In the genomic region with DNA sequence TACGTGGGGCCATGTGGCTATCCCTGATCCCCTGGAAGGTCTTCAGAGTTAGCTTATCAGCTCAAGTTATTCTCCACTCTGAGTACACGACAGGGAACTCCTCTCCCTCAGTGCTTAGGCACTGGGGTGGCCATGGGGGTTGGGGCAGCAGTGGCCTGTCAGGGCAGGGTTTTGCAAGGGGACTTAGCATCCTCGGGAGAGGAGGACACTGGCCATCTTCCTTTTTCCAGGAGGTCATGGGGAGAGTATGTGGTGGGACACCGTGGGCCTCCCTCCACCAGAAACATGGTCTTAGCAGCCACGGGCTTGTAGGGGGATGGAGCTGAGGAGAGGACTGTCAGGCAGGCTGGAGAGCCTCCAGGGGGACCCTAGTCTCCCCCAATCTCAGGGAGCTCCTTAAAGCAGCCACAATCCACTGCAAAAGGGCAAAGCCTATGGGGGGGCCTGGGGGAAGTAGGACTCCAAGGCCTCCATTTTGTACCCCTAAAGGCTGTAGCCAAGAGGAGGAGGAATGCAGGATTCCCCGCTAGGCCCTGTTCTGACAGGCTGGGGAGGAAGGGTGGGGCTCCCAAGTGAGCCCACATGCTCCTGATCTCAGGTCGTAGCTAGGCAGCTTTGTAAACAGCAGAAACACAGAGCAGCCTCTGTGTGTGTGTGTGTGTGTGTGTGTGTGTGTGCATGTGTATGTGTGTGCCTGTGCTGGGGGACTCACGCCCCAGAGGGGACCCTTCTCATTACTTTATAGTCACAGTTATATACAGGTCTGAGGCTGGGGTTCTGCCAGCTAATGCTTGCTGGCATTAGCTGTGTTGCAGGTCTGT, we compare ENCODE assay signal across 11 cellular contexts. TPM values are rescaled to one million over a fixed set of nuclear protein-coding genes. Genes with fewer than 3 reads are reported as not detected.
DNase-seq lines count a peak whose midpoint lies in the region; ATAC-seq, FAIRE-seq and TF ChIP-seq lines count a peak whose summit lies in the region.
"Had no signal": no experiment of that assay in that cellular context is flagged by ENCODE, and none has a peak within 500 bp of the region (broad histone marks: within the 10 kb centered on the region; RNA-seq: fewer than 3 reads in every experiment).

No MANE protein-coding gene starts in this region.

- H3K27ac ChIP-seq in CD4-positive, alpha-beta memory T cell (ENCODE audit: low read depth, low read length), result peak overlapping the region; percentile 51
- no peak overlapping the region for H3K27ac ChIP-seq in H9 (ENCODE audit: insufficient read length, low read depth, low read length)
- H3K27ac ChIP-seq in astrocyte (ENCODE audit: low read depth, low read length), result no peak overlapping the region
- H3K27ac ChIP-seq in adrenal gland, result no peak overlapping the region

- ATAC-seq in memory B cell (ENCODE audit: low read depth) (peak; percentile 55), HG03039 (IDR thresholded peaks at IDR 0.05; ENCODE audit: unreplicated experiment) (no peak)

- TF ChIP-seq POLR2A in adrenal gland (IDR thresholded peaks at IDR 0.05), result no peak

- no peaks in the 10 kb centered on the region for H3K36me3 ChIP-seq in CD4-positive, alpha-beta memory T cell (ENCODE audit: insufficient read depth, low read length)
- H3K36me3 ChIP-seq in astrocyte (ENCODE audit: insufficient read depth, low read length), result no peaks in the 10 kb centered on the region
- H3K36me3 ChIP-seq in adrenal gland (replicated peaks in 1 of 2), result no peaks in the 10 kb centered on the region

- H2AFZ ChIP-seq in H9 (ENCODE audit: low read length), result no peak overlapping the region
- no peak overlapping the region for H2AFZ ChIP-seq in astrocyte (ENCODE audit: low read depth, low read length)

- intact Hi-C loops in CD4-positive, alpha-beta memory T cell (cut with micrococcal nuclease), result loop anchor here (10.0 kb wide), 1 partner anchor 430 kb away; no protein-coding TSS in a partner anchor
- intact Hi-C loops in adrenal gland (cut with DNase I), result loop anchor here (2.0 to 10.0 kb wide), 3 partner anchors 172 to 350 kb away; no protein-coding TSS in a partner anchor

- no peaks in the 10 kb centered on the region for H3K9me3 Mint-ChIP-seq in CD4-positive, alpha-beta memory T cell
- H3K9me3 Mint-ChIP-seq in H9 (peaks cover 0 to 3% of the 10 kb centered on the region in 2 experiments; a peak in 3 of 5 replicates), astrocyte (ENCODE audit: unreplicated experiment) (no peaks in the 10 kb centered on the region), memory B cell (peaks cover 4% of the 10 kb centered on the region)

- H2AK5ac ChIP-seq in H9 (ENCODE audit: insufficient read length, low read length), result no peak overlapping the region

- POLR2A ChIA-PET in CD4-positive, alpha-beta memory T cell (lab: Charles Lee; ENCODE audit: partially characterized antibody), result interaction anchor here (1.1 kb wide), 1 partner anchor 172 kb away, joined by 3 read pairs; no protein-coding TSS in a partner anchor

- CTCF ChIA-PET in CD4-positive, alpha-beta memory T cell (lab: Charles Lee; ENCODE audit: partially characterized antibody), result interaction anchor here (0.8 to 6.7 kb wide), 16 partner anchors 11 to 830 kb away, joined by 3 to 76 read pairs (median 4); no protein-coding TSS in a partner anchor

- no peak overlapping the region for H3K4ac ChIP-seq in H9 (ENCODE audit: low read depth, low read length)

- no peaks in the 10 kb centered on the region for H3K23me2 ChIP-seq in H9 (ENCODE audit: insufficient read length, low read depth, low read length, poor library complexity, severe bottlenecking)

- no peak overlapping the region for H2BK15ac ChIP-seq in H9 (ENCODE audit: low read depth, low read length)

- no CpG with 5 or more reads among the region's 8 CpGs for WGBS in H9 (ENCODE audit: extremely low coverage, insufficient read length, low lambda C conversion rate)
- 53 to 65% (median 64%) methylated on average over 3 to 8 of the region's 8 CpGs for WGBS in adrenal gland, 4 donors

- no peak for FAIRE-seq in astrocyte (lab: Jason Lieb, UNC)
- FAIRE-seq: colon, islet of Langerhans had no signal

- H2BK12ac ChIP-seq in H9 (ENCODE audit: insufficient read length, low read depth, low read length), result no peak overlapping the region

- H3K4me1 Mint-ChIP-seq in CD4-positive, alpha-beta memory T cell, result peaks cover 24 to 69% (median 40%) of the 10 kb centered on the region in 4 donors
- H3K4me1 Mint-ChIP-seq in H9 (peaks cover 4 to 12% of the 10 kb centered on the region in 2 experiments), astrocyte (ENCODE audit: low read depth, unreplicated experiment) (peaks cover 14% of the 10 kb centered on the region), memory B cell (peaks cover 14% of the 10 kb centered on the region)

- H3K4me2 ChIP-seq in H9 (ENCODE audit: insufficient read depth, insufficient read length, low read length) (no peak overlapping the region), astrocyte (ENCODE audit: low read length) (no peak overlapping the region)

- no peak for TF ChIP-seq CTCF in H9 (conservative IDR thresholded peaks at IDR 0.05)
- no peak for TF ChIP-seq CTCF in astrocyte (IDR thresholded peaks at IDR 0.05; ENCODE audit: insufficient read depth, low read depth, low read length)
- TF ChIP-seq CTCF in adrenal gland (IDR thresholded peaks at IDR 0.05), result no peak

- no peak overlapping the region for H4K91ac ChIP-seq in H9 (ENCODE audit: insufficient read length, low read depth, low read length)

- no peak overlapping the region for H3K56ac ChIP-seq in H9 (ENCODE audit: insufficient read length, low read depth, low read length)

- H2BK20ac ChIP-seq in H9 (ENCODE audit: low read depth, low read length, poor library complexity, severe bottlenecking), result no peak overlapping the region

- no peak overlapping the region for H4K5ac ChIP-seq in H9 (ENCODE audit: insufficient read length, low read depth, low read length)

- H2BK5ac ChIP-seq in H9 (ENCODE audit: insufficient read length, low read length), result no peak overlapping the region

- H3K4me3 Mint-ChIP-seq in CD4-positive, alpha-beta memory T cell, result peak overlapping the region; percentile 34 to 72 (median 63)
- H3K4me3 Mint-ChIP-seq in H9 (no peak overlapping the region), astrocyte (ENCODE audit: unreplicated experiment) (no peak overlapping the region), memory B cell (no peak overlapping the region)

- no peak overlapping the region for H2BK120ac ChIP-seq in H9 (ENCODE audit: low read depth, low read length, poor library complexity, severe bottlenecking)

- DNase-seq in CD4-positive, alpha-beta memory T cell, result peak; percentile 77 to 88 (median 82)
- DNase-seq in H9, result peak; percentile 32
- no peak for DNase-seq in astrocyte (ENCODE audit: low read depth)
- DNase-seq in memory B cell (ENCODE audit: low spot score in 2 of 2), result no peak
- no peak for DNase-seq in adrenal gland
- DNase-seq in GDM1 (lab: John Stamatoyannopoulos, UW), result no peak
- DNase-seq in NCI-H2081 (lab: John Stamatoyannopoulos, UW), result no peak
- DNase-seq: activated CD8-positive, alpha-beta memory T cell treated with anti-CD3 and anti-CD28 coated beads for 24 hours had no signal

- H3K27ac Mint-ChIP-seq in CD4-positive, alpha-beta memory T cell, result peak overlapping the region; percentile 90 to 98 (median 97)
- no peak overlapping the region; a peak in 1 of 7 replicates for H3K27ac Mint-ChIP-seq in H9
- peak overlapping the region; percentile 62 for H3K27ac Mint-ChIP-seq in astrocyte (ENCODE audit: unreplicated experiment)
- no peak overlapping the region for H3K27ac Mint-ChIP-seq in memory B cell

- H3K4me1 ChIP-seq in CD4-positive, alpha-beta memory T cell (ENCODE audit: insufficient read depth, low read length), result peaks cover 51% of the 10 kb centered on the region
- H3K4me1 ChIP-seq in H9 (ENCODE audit: insufficient read depth, low read length) (no peaks in the 10 kb centered on the region), astrocyte (ENCODE audit: insufficient read depth, low read length) (peaks cover 15% of the 10 kb centered on the region), adrenal gland (replicated peaks in 1 of 2) (peaks cover 0 to 5% of the 10 kb centered on the region in 2 donors)

- no peak overlapping the region for H3K4me3 ChIP-seq in CD4-positive, alpha-beta memory T cell (ENCODE audit: low read length in 2 of 2)
- H3K4me3 ChIP-seq in astrocyte (ENCODE audit: insufficient read depth, low read depth, low read length) (no peak overlapping the region), adrenal gland (no peak overlapping the region)

- H3K27me3 Mint-ChIP-seq in CD4-positive, alpha-beta memory T cell, result no peaks in the 10 kb centered on the region
- H3K27me3 Mint-ChIP-seq in H9 (ENCODE audit: low read depth) (peaks cover 6% of the 10 kb centered on the region), astrocyte (ENCODE audit: low read depth, unreplicated experiment) (no peaks in the 10 kb centered on the region), memory B cell (peaks cover 13% of the 10 kb centered on the region)

- no peaks in the 10 kb centered on the region for H3K27me3 ChIP-seq in CD4-positive, alpha-beta memory T cell (ENCODE audit: insufficient read depth, low read length)
- H3K27me3 ChIP-seq in H9 (ENCODE audit: insufficient read depth, low read length) (no peaks in the 10 kb centered on the region), astrocyte (ENCODE audit: insufficient read depth, low read length) (no peaks in the 10 kb centered on the region), adrenal gland (no peaks in the 10 kb centered on the region)

- H3K14ac ChIP-seq in H9 (ENCODE audit: insufficient read depth, low read length), result no peak overlapping the region

- H3K18ac ChIP-seq in H9 (ENCODE audit: insufficient read length, low read depth, low read length), result no peak overlapping the region

- no peak overlapping the region for H3K9ac ChIP-seq in H9 (ENCODE audit: extremely low read depth, insufficient read length, low read length)
- H3K9ac ChIP-seq in astrocyte (ENCODE audit: low read length), result no peak overlapping the region

- no peak overlapping the region for H3T11ph ChIP-seq in H9 (ENCODE audit: low read length)

- no peaks in the 10 kb centered on the region for H3K79me1 ChIP-seq in H9 (ENCODE audit: insufficient read depth, low read depth, low read length, poor library complexity, severe bottlenecking)

- H3K9me3 ChIP-seq in CD4-positive, alpha-beta memory T cell (ENCODE audit: control insufficient read depth in 1 of 2, low read length in 2 of 2), result no peaks in the 10 kb centered on the region
- H3K9me3 ChIP-seq in H9 (ENCODE audit: control insufficient read depth, low read depth, low read length), result no peaks in the 10 kb centered on the region
- H3K9me3 ChIP-seq in astrocyte (ENCODE audit: insufficient read depth, low read depth, low read length), result no peaks in the 10 kb centered on the region
- no peaks in the 10 kb centered on the region for H3K9me3 ChIP-seq in adrenal gland (replicated peaks in 1 of 3)

- H4K20me1 ChIP-seq in H9 (ENCODE audit: control insufficient read depth, insufficient read depth, insufficient read length), result no peaks in the 10 kb centered on the region
- H4K20me1 ChIP-seq in astrocyte (ENCODE audit: insufficient read depth, low read length), result no peaks in the 10 kb centered on the region

- H3K79me2 ChIP-seq in H9 (ENCODE audit: insufficient read depth, low read length), result no peaks in the 10 kb centered on the region
- H3K79me2 ChIP-seq in astrocyte (ENCODE audit: insufficient read depth, low read length), result no peaks in the 10 kb centered on the region

- H3K36me3 Mint-ChIP-seq in CD4-positive, alpha-beta memory T cell, result no peaks in the 10 kb centered on the region
- no peaks in the 10 kb centered on the region for H3K36me3 Mint-ChIP-seq in H9 (ENCODE audit: insufficient read depth in 1 of 3, low read depth in 3 of 3)
- no peaks in the 10 kb centered on the region for H3K36me3 Mint-ChIP-seq in astrocyte (ENCODE audit: low read depth, unreplicated experiment)
- H3K36me3 Mint-ChIP-seq in memory B cell, result peaks cover 3% of the 10 kb centered on the region

- H3K23ac ChIP-seq in H9 (ENCODE audit: insufficient read length, low read depth, low read length), result no peak overlapping the region

- H4K8ac ChIP-seq in H9 (replicated peaks; ENCODE audit: insufficient read length, low read depth, low read length), result no peak overlapping the region

RNA-seq across cellular contexts. Expression of a gene that starts 36.6 kb away (rescaled TPM):
- total RNA-seq in CD4-positive, alpha-beta memory T cell, result not detected
- not detected for polyA plus RNA-seq in CD4-positive, alpha-beta memory T cell
- total RNA-seq in H9 (2021) (0.07 TPM in 1 of 2 replicates, not detected in the other), astrocyte (2.8 and 3.6 TPM in 2 replicates), adrenal gland (10 to 100 TPM in 1 of 8 donors, 1 to 10 TPM in 6, under 1 TPM in 1; 0.95 to 14.6 (median 6.3) TPM)
- 1 to 10 TPM; 1.8 to 8.8 (median 2.5) TPM for polyA plus RNA-seq in adrenal gland

Comparison
In these comparisons a context has a peak if more than half of its experiments do, and no peak if none do; other contexts are left out.
1. DNase-seq: peak in CD4-positive, alpha-beta memory T cell (5 of 5) and H9 (single experiment); none in astrocyte (single experiment), memory B cell (0 of 2), adrenal gland (0 of 7), GDM1 (single experiment) and NCI-H2081 (0 of 2).
2. H3K27ac Mint-ChIP-seq: peak in CD4-positive, alpha-beta memory T cell (7 of 7) and astrocyte (single experiment); none in H9 (0 of 3) and memory B cell (single experiment).
3. H3K4me3 Mint-ChIP-seq: peak in CD4-positive, alpha-beta memory T cell (8 of 8); none in H9 (0 of 2), astrocyte (single experiment) and memory B cell (single experiment).